In genomic region chr4:51874551-51874950, GRCh38 we compare ENCODE assay signal across 1 cellular context.
TF ChIP-seq lines count a peak whose summit lies in the region.

No MANE protein-coding gene starts in this region.

TF ChIP-seq in IMR-90, 13 proteins besides CTCF, POLR2A, EP300 and RAD21:
- TF ChIP-seq BHLHE40 (IDR thresholded peaks at IDR 0.05; ENCODE audit: low read depth, low read length) (no peak), CEBPB (IDR thresholded peaks at IDR 0.05; ENCODE audit: low read depth, low read length) (no peak), MXI1 (IDR thresholded peaks at IDR 0.05; ENCODE audit: borderline replicate concordance, low read depth, low read length) (no peak), RCOR1 (IDR thresholded peaks at IDR 0.05; ENCODE audit: insufficient replicate concordance, low read length) (no peak), MAFK (IDR thresholded peaks at IDR 0.05; ENCODE audit: low read depth, low read length) (no peak), CHD1 (IDR thresholded peaks at IDR 0.05; ENCODE audit: low read depth, low read length) (no peak)
